Comparison of ENCODE assay signal across 20 cellular contexts in genomic region chr9:6855860-6856259, GRCh38.
DNase-seq lines count a peak whose midpoint lies in the region; ATAC-seq, FAIRE-seq and TF ChIP-seq lines count a peak whose summit lies in the region.
"Had no signal": no experiment of that assay in that cellular context is flagged by ENCODE, and none has a peak within 500 bp of the region (broad histone marks: within the 10 kb centered on the region; RNA-seq: fewer than 3 reads in every experiment).

No MANE protein-coding gene starts in this region.

- peaks cover 82% of the 10 kb centered on the region for H3K36me3 Mint-ChIP-seq in stimulated activated effector memory CD8-positive, alpha-beta T cell treated with anti-CD3 and anti-CD28 coated beads, Interleukin-12 subunit alpha, Interleukin-12 subunit beta, amount 100 ng/mL, for 72 hours

- no peak for TF ChIP-seq POLR2A in H54 (IDR thresholded peaks at IDR 0.05; ENCODE audit: low read depth, low read length)

- no peaks in the 10 kb centered on the region for H3K4me1 ChIP-seq in lung (ENCODE audit: control insufficient read depth in 2 of 2, insufficient read depth in 2 of 2, low read length in 2 of 2)

- peaks cover 0 to 2% of the 10 kb centered on the region in 2 donors for H3K36me3 ChIP-seq in lung (ENCODE audit: control insufficient read depth in 2 of 2, insufficient read depth in 2 of 2, low read length in 2 of 2)

- ATAC-seq in lung (ENCODE audit: insufficient read depth, low FRiP score) (peak; percentile 77), GM18511 (IDR thresholded peaks at IDR 0.05; ENCODE audit: unreplicated experiment) (no peak)
- ATAC-seq in stimulated activated effector memory CD8-positive, alpha-beta T cell treated with anti-CD3 and anti-CD28 coated beads, Interleukin-12 subunit alpha, Interleukin-12 subunit beta, amount 100 ng/mL, for 72 hours, result no peak

- peaks cover 9% of the 10 kb centered on the region for H3K4me1 Mint-ChIP-seq in stimulated activated effector memory CD8-positive, alpha-beta T cell treated with anti-CD3 and anti-CD28 coated beads, Interleukin-12 subunit alpha, Interleukin-12 subunit beta, amount 100 ng/mL, for 72 hours
- H3K4me1 Mint-ChIP-seq: H9 had no signal

- H3K9me3 ChIP-seq in lung (ENCODE audit: control insufficient read depth in 2 of 2, insufficient read depth in 1 of 2, low read length in 1 of 2), result no peaks in the 10 kb centered on the region

- H3K4me3 ChIP-seq in lung, result no peak overlapping the region

- DNase-seq in H54 (ENCODE audit: insufficient read length, low spot score) (no peak), NCI-H226 (peak; percentile 3), lung (ENCODE audit: low spot score) (peak; percentile 33), foreskin melanocyte (no peak)
- no peak for DNase-seq in stimulated activated effector memory CD8-positive, alpha-beta T cell treated with anti-CD3 and anti-CD28 coated beads, Interleukin-12 subunit alpha, Interleukin-12 subunit beta, amount 100 ng/mL, for 72 hours (ENCODE audit: low spot score in 2 of 2)
- no peak for DNase-seq in activated CD8-positive, alpha-beta memory T cell treated with anti-CD3 and anti-CD28 coated beads, Interleukin-2, amount 50 U/mL, for 48 hours
- DNase-seq: ACHN; C1 segment of cervical spinal cord; CD8-positive, alpha-beta memory T cell; DND-41; H9; IMR-90; NCI-H187; NCI-H2227 treated with DMSO at 0.1 percent for 48 hours; NCI-H524; NCI-H82 had no signal

- TF ChIP-seq CTCF in lung (IDR thresholded peaks at IDR 0.05; ENCODE audit: control extremely low read depth, extremely low read depth), result no peak

- H3K27ac ChIP-seq in lung (ENCODE audit: low read depth in 1 of 2, low read length in 1 of 2), result no peak overlapping the region
- H3K27ac ChIP-seq: HL-60 had no signal

- 80 to 92% methylated on average over 3 of the region's 3 CpGs for WGBS in lung, 2 donors

- H3K9me3 Mint-ChIP-seq in stimulated activated effector memory CD8-positive, alpha-beta T cell treated with anti-CD3 and anti-CD28 coated beads, Interleukin-12 subunit alpha, Interleukin-12 subunit beta, amount 100 ng/mL, for 72 hours, result no peaks in the 10 kb centered on the region
- H3K9me3 Mint-ChIP-seq: H9 had no signal

- peak overlapping the region; percentile 20 for H3K27ac Mint-ChIP-seq in stimulated activated effector memory CD8-positive, alpha-beta T cell treated with anti-CD3 and anti-CD28 coated beads, Interleukin-12 subunit alpha, Interleukin-12 subunit beta, amount 100 ng/mL, for 72 hours

- peak; percentile 52 for FAIRE-seq in H54 (lab: Jason Lieb, UNC)
- FAIRE-seq: D721Med, HTR-8/SVneo had no signal

- H3K27me3 ChIP-seq in lung (ENCODE audit: control insufficient read depth, insufficient read depth), result no peaks in the 10 kb centered on the region

- H3K4me3 Mint-ChIP-seq in stimulated activated effector memory CD8-positive, alpha-beta T cell treated with anti-CD3 and anti-CD28 coated beads, Interleukin-12 subunit alpha, Interleukin-12 subunit beta, amount 100 ng/mL, for 72 hours, result no peak overlapping the region
- H3K4me3 Mint-ChIP-seq: CD8-positive, alpha-beta memory T cell; H9 had no signal

Comparison
In these comparisons a context has a peak if more than half of its experiments do, and no peak if none do; other contexts are left out.
1. DNase-seq: peak in NCI-H226 (single experiment) and lung (single experiment); none in H54 (single experiment), stimulated activated effector memory CD8-positive, alpha-beta T cell treated with anti-CD3 and anti-CD28 coated beads, Interleukin-12 subunit alpha, Interleukin-12 subunit beta, amount 100 ng/mL, for 72 hours (0 of 2), foreskin melanocyte (single experiment) and activated CD8-positive, alpha-beta memory T cell treated with anti-CD3 and anti-CD28 coated beads, Interleukin-2, amount 50 U/mL, for 48 hours (single experiment).